Comparison of ENCODE assay signal across 1 cellular context in the genomic region with DNA sequence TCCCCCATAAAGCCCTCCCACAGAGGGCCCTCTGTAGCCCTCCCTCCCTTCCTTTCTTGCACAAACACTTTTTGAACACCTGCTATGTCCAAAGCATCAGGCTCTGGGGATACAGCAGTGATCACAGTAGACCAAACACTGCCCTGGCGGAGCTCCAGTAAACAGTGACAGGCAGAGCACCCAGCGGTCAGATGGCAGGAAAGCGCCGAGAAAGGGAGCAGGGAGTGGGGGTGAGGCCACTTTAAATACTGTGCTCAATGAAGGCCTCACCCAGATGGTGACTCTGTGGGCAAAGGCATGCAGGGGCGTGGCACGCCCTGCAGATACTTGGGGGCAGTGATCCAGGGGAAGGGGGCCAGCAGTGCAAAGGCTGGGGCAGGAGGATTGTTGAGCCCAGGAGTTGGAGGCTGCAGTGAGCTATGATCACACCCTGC.
TF ChIP-seq lines count a peak whose summit lies in the region.

No MANE protein-coding gene starts in this region.

TF ChIP-seq in endothelial cell of umbilical vein, 7 proteins besides CTCF, POLR2A, EP300 and RAD21 (continued from another document):
- TF ChIP-seq JUN (IDR thresholded peaks at IDR 0.05; ENCODE audit: borderline replicate concordance, insufficient read depth, insufficient read length, low read depth) (no peak), FOS (IDR thresholded peaks at IDR 0.05; ENCODE audit: borderline replicate concordance, insufficient read depth, low read length) (no peak), MYC (IDR thresholded peaks at IDR 0.05; ENCODE audit: low read depth, low read length) (no peak), POLR2AphosphoS5 (IDR thresholded peaks at IDR 0.05; ENCODE audit: insufficient read depth, low read depth, low read length) (no peak), GATA2 (IDR thresholded peaks at IDR 0.05; ENCODE audit: insufficient read depth, insufficient read length, low read depth, low read length) (no peak), EZH2 (IDR thresholded peaks at IDR 0.05; ENCODE audit: borderline replicate concordance, low read depth, low read length, severe bottlenecking) (no peak)
